Comparison of ENCODE assay signal across 2 cellular contexts in the genomic region with DNA sequence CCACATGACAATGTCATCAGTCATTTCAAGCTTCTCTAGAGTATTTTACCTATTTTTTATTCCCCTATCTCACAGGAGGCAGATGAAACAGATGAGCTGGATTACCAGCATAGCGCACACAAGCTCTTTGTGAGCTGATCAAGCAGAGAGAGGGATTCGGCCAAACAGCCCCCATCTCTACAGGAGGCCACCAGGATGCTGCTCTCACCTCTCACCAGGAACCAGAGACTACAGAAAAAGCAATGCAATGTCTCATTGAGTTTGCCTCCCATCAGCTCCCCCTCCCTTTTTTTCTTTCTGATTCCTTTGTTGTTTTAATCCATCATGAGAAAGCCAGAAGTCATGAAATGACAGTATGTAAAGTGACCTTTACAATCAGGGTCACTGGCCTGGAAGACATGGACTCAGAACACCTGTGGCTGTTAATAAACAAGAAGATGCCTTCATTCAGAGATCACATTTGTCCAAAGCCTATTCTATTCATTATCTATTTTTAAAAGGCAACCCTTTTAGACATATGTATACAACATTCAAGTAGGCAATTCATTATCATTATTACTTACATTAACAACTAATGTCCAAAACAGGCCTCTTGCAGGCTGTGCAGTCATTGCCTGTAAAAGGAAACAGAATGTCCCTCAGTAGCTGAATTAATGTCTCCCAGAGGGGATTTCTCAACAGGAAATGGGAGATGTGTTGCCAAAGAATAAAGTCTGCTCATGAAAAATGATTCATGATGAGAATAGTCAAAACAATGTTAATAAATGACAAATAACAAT.
TF ChIP-seq lines count a peak whose summit lies in the region.

No MANE protein-coding gene starts in this region.

TF ChIP-seq in SK-N-SH treated with all-trans-retinoic acid at 6 μM for 48 hours, 23 proteins besides CTCF, POLR2A, EP300 and RAD21 (continued from another document):
- TF ChIP-seq, protein P1, sequence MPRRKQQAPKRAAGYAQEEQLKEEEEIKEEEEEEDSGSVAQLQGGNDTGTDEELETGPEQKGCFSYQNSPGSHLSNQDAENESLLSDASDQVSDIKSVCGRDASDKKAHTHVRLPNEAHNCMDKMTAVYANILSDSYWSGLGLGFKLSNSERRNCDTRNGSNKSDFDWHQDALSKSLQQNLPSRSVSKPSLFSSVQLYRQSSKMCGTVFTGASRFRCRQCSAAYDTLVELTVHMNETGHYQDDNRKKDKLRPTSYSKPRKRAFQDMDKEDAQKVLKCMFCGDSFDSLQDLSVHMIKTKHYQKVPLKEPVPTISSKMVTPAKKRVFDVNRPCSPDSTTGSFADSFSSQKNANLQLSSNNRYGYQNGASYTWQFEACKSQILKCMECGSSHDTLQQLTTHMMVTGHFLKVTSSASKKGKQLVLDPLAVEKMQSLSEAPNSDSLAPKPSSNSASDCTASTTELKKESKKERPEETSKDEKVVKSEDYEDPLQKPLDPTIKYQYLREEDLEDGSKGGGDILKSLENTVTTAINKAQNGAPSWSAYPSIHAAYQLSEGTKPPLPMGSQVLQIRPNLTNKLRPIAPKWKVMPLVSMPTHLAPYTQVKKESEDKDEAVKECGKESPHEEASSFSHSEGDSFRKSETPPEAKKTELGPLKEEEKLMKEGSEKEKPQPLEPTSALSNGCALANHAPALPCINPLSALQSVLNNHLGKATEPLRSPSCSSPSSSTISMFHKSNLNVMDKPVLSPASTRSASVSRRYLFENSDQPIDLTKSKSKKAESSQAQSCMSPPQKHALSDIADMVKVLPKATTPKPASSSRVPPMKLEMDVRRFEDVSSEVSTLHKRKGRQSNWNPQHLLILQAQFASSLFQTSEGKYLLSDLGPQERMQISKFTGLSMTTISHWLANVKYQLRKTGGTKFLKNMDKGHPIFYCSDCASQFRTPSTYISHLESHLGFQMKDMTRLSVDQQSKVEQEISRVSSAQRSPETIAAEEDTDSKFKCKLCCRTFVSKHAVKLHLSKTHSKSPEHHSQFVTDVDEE (CRISPR knock-in tag; IDR thresholded peaks at IDR 0.05): no peak
- TF ChIP-seq ISL1 (CRISPR knock-in tag; IDR thresholded peaks at IDR 0.05) (0 out of 2 replicates have a peak, but pooled peaks have one; percentile 25), PPARA (CRISPR knock-in tag; IDR thresholded peaks at IDR 0.05; ENCODE audit: borderline replicate concordance) (no peak), OSR1 (CRISPR knock-in tag; IDR thresholded peaks at IDR 0.05) (no peak)

TF ChIP-seq in SK-N-SH, 30 proteins besides CTCF, POLR2A, EP300 and RAD21 (continued from another document):
- TF ChIP-seq FOXJ3 (CRISPR knock-in tag; IDR thresholded peaks at IDR 0.05) (no peak), FOSL2 (IDR thresholded peaks at IDR 0.05; ENCODE audit: borderline replicate concordance, low read depth) (no peak), GATA2 (CRISPR knock-in tag; IDR thresholded peaks at IDR 0.05) (no peak), TAF1 (IDR thresholded peaks at IDR 0.05; ENCODE audit: borderline replicate concordance, low read depth, low read length) (no peak)
- TF ChIP-seq, protein P2, sequence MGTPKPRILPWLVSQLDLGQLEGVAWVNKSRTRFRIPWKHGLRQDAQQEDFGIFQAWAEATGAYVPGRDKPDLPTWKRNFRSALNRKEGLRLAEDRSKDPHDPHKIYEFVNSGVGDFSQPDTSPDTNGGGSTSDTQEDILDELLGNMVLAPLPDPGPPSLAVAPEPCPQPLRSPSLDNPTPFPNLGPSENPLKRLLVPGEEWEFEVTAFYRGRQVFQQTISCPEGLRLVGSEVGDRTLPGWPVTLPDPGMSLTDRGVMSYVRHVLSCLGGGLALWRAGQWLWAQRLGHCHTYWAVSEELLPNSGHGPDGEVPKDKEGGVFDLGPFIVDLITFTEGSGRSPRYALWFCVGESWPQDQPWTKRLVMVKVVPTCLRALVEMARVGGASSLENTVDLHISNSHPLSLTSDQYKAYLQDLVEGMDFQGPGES (IDR thresholded peaks at IDR 0.05; ENCODE audit: low read depth, low read length): no peak
- TF ChIP-seq, protein P3, sequence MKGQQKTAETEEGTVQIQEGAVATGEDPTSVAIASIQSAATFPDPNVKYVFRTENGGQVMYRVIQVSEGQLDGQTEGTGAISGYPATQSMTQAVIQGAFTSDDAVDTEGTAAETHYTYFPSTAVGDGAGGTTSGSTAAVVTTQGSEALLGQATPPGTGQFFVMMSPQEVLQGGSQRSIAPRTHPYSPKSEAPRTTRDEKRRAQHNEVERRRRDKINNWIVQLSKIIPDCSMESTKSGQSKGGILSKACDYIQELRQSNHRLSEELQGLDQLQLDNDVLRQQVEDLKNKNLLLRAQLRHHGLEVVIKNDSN (IDR thresholded peaks at IDR 0.05; ENCODE audit: borderline replicate concordance, low read depth): no peak
